Comparison of ENCODE assay signal across 8 cellular contexts in the genomic region with DNA sequence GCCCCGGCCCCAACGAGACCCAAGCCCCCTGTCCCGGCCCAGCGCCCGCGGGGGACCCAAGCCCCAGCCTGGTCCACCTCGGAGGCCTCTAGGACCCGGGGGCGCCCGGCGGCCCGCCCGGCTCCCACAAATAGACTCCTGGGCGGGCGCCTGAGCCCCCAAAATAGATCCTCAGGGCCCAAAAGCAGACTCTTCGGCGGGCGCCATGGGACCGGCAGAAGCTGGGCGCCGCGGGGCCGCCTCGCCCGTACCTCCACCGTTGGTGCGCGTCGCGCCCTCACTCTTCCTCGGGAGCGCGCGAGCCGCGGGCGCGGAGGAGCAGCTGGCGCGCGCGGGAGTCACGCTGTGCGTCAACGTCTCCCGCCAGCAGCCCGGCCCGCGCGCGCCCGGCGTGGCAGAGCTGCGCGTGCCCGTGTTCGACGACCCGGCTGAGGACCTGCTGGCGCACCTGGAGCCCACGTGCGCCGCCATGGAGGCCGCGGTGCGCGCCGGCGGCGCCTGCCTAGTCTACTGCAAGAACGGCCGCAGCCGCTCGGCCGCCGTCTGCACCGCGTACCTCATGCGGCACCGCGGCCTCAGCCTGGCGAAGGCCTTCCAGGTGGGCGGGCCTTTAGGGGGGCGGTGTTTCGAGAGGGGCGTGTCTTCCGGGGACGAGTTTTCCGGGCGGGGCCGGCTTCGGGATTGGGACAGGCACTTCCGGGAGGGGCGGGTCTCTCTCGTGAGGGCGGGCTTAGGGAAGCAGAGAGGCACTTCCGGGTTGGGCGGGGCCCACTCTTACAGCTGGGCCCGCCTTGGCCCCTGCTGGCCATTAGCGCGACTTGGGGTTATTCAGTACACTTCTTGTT. TPM values are rescaled to one million over a fixed set of nuclear protein-coding genes. Genes with fewer than 3 reads are reported as not detected.
DNase-seq lines count a peak whose midpoint lies in the region; ATAC-seq and TF ChIP-seq lines count a peak whose summit lies in the region.

No MANE protein-coding gene starts in this region.

- CTCF ChIA-PET in WTC11 (lab: Charles Lee) = interaction anchor here (0.9 to 1.6 kb wide), 7 partner anchors 19 to 109 kb away, joined by 3 to 15 read pairs (median 3); a partner anchor contains a TSS

- H3K9me3 Mint-ChIP-seq in WTC11 = no peaks in the 10 kb centered on the region

- H3K4me1 Mint-ChIP-seq in WTC11 = peaks cover 33% of the 10 kb centered on the region

- ATAC-seq in GM18907 (IDR thresholded peaks at IDR 0.05; ENCODE audit: unreplicated experiment) (peak; percentile 64), HG03159 (IDR thresholded peaks at IDR 0.05; ENCODE audit: unreplicated experiment) (peak; percentile 63), WTC11 (peak; percentile 77)

- POLR2A ChIA-PET in WTC11 (lab: Charles Lee) = interaction anchor here (1.1 kb wide), 1 partner anchor 26 kb away, joined by 6 read pairs; a partner anchor contains a TSS

- TF ChIP-seq CTCF in WTC11 (IDR thresholded peaks at IDR 0.05) (no peak), cardiac fibroblast (IDR thresholded peaks at IDR 0.05; ENCODE audit: low read depth, low read length) (peak; percentile 32)

- H3K27ac Mint-ChIP-seq in WTC11 = no peak overlapping the region

- peak overlapping the region; percentile 60 to 72 for H3K4me3 ChIP-seq in cardiac fibroblast (replicated peaks in 1 of 2; ENCODE audit: low read depth in 2 of 2, low read length in 2 of 2)

- no peaks in the 10 kb centered on the region for H3K36me3 Mint-ChIP-seq in WTC11

- peak overlapping the region; percentile 76 for H3K4me3 Mint-ChIP-seq in WTC11

- H3K27me3 Mint-ChIP-seq in WTC11 (ENCODE audit: low read depth) = peaks cover 32% of the 10 kb centered on the region

- DNase-seq in AG08396 (ENCODE audit: low spot score) = peak; percentile 97
- DNase-seq in NCI-H2227 treated with DMSO at 0.1 percent for 48 hours (lab: John Stamatoyannopoulos, UW) = peak; percentile 97
- peak; percentile 100 for DNase-seq in WTC11 (ENCODE audit: low spot score)
- peak; percentile 98 to 99 for DNase-seq in cardiac fibroblast (ENCODE audit: low read depth in 2 of 2)
- DNase-seq in iris pigment epithelial cell (ENCODE audit: low read depth) = peak; percentile 99
- peak; percentile 99 to 100 for DNase-seq in stimulated activated CD4-positive, alpha-beta T cell treated with anti-CD3 and anti-CD28 coated beads, Interleukin-12 subunit alpha, Interleukin-12 subunit beta, amount 100 ng/mL, for 24 hours (ENCODE audit: low read depth in 2 of 2)

TF ChIP-seq in WTC11, 78 proteins besides CTCF, POLR2A, EP300 and RAD21 (continues in another document):
- TF ChIP-seq FOXP1 (CRISPR knock-in tag; IDR thresholded peaks at IDR 0.05; ENCODE audit: borderline replicate concordance) (peak; percentile 97), ZNF232 (CRISPR knock-in tag; IDR thresholded peaks at IDR 0.05) (peak; percentile 94), RORB (CRISPR knock-in tag; IDR thresholded peaks at IDR 0.05) (no peak), ETV6 (CRISPR knock-in tag; IDR thresholded peaks at IDR 0.05) (peak; percentile 88), PRRX2 (CRISPR knock-in tag; IDR thresholded peaks at IDR 0.05) (0 out of 2 replicates have a peak, but pooled peaks have one; percentile 45), FOXK1 (CRISPR knock-in tag; IDR thresholded peaks at IDR 0.05) (peak; percentile 80; the same call in 1 of the 2 replicates), TEAD1 (CRISPR knock-in tag; IDR thresholded peaks at IDR 0.05) (peak; percentile 93), NR3C1 (CRISPR knock-in tag; conservative IDR thresholded peaks at IDR 0.05; ENCODE audit: low read depth) (peak; percentile 80), ESRRA (CRISPR knock-in tag; IDR thresholded peaks at IDR 0.05; ENCODE audit: borderline replicate concordance) (peak; percentile 89; the same call in 1 of the 2 replicates), CREM (CRISPR knock-in tag; IDR thresholded peaks at IDR 0.05) (peak; percentile 51; the same call in 1 of the 2 replicates), ZNF219 (CRISPR knock-in tag; IDR thresholded peaks at IDR 0.05; ENCODE audit: borderline replicate concordance) (no peak), CREB1 (CRISPR knock-in tag; IDR thresholded peaks at IDR 0.05) (no peak), MYBL2 (CRISPR knock-in tag; IDR thresholded peaks at IDR 0.05) (peak; percentile 17; the same call in 1 of the 2 replicates)
- TF ChIP-seq, protein P1, sequence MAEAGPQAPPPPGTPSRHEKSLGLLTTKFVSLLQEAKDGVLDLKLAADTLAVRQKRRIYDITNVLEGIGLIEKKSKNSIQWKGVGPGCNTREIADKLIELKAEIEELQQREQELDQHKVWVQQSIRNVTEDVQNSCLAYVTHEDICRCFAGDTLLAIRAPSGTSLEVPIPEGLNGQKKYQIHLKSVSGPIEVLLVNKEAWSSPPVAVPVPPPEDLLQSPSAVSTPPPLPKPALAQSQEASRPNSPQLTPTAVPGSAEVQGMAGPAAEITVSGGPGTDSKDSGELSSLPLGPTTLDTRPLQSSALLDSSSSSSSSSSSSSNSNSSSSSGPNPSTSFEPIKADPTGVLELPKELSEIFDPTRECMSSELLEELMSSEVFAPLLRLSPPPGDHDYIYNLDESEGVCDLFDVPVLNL (CRISPR knock-in tag; IDR thresholded peaks at IDR 0.05; ENCODE audit: borderline replicate concordance, low read depth) = peak; percentile 78; the same call in 1 of the 2 replicates
- TF ChIP-seq, protein P2, sequence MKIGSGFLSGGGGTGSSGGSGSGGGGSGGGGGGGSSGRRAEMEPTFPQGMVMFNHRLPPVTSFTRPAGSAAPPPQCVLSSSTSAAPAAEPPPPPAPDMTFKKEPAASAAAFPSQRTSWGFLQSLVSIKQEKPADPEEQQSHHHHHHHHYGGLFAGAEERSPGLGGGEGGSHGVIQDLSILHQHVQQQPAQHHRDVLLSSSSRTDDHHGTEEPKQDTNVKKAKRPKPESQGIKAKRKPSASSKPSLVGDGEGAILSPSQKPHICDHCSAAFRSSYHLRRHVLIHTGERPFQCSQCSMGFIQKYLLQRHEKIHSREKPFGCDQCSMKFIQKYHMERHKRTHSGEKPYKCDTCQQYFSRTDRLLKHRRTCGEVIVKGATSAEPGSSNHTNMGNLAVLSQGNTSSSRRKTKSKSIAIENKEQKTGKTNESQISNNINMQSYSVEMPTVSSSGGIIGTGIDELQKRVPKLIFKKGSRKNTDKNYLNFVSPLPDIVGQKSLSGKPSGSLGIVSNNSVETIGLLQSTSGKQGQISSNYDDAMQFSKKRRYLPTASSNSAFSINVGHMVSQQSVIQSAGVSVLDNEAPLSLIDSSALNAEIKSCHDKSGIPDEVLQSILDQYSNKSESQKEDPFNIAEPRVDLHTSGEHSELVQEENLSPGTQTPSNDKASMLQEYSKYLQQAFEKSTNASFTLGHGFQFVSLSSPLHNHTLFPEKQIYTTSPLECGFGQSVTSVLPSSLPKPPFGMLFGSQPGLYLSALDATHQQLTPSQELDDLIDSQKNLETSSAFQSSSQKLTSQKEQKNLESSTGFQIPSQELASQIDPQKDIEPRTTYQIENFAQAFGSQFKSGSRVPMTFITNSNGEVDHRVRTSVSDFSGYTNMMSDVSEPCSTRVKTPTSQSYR (CRISPR knock-in tag; IDR thresholded peaks at IDR 0.05) = no peak
- TF ChIP-seq, protein P3, sequence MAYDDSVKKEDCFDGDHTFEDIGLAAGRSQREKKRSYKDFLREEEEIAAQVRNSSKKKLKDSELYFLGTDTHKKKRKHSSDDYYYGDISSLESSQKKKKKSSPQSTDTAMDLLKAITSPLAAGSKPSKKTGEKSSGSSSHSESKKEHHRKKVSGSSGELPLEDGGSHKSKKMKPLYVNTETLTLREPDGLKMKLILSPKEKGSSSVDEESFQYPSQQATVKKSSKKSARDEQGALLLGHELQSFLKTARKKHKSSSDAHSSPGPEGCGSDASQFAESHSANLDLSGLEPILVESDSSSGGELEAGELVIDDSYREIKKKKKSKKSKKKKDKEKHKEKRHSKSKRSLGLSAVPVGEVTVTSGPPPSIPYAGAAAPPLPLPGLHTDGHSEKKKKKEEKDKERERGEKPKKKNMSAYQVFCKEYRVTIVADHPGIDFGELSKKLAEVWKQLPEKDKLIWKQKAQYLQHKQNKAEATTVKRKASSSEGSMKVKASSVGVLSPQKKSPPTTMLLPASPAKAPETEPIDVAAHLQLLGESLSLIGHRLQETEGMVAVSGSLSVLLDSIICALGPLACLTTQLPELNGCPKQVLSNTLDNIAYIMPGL (CRISPR knock-in tag; IDR thresholded peaks at IDR 0.05) = peak; percentile 56; the same call in 1 of the 2 replicates
- TF ChIP-seq, protein P4, sequence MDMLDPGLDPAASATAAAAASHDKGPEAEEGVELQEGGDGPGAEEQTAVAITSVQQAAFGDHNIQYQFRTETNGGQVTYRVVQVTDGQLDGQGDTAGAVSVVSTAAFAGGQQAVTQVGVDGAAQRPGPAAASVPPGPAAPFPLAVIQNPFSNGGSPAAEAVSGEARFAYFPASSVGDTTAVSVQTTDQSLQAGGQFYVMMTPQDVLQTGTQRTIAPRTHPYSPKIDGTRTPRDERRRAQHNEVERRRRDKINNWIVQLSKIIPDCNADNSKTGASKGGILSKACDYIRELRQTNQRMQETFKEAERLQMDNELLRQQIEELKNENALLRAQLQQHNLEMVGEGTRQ (CRISPR knock-in tag; IDR thresholded peaks at IDR 0.05) = peak; percentile 58; the same call in 1 of the 2 replicates
- TF ChIP-seq, protein P5, sequence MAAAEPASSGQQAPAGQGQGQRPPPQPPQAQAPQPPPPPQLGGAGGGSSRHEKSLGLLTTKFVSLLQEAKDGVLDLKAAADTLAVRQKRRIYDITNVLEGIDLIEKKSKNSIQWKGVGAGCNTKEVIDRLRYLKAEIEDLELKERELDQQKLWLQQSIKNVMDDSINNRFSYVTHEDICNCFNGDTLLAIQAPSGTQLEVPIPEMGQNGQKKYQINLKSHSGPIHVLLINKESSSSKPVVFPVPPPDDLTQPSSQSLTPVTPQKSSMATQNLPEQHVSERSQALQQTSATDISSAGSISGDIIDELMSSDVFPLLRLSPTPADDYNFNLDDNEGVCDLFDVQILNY (CRISPR knock-in tag; IDR thresholded peaks at IDR 0.05) = peak; percentile 72; the same call in 1 of the 2 replicates

RNA-seq across cellular contexts. Expression of a gene that starts 0.5 kb away (rescaled TPM):
- 2.2 to 2.3 TPM (median 2.2 TPM) in 3 replicates for total RNA-seq in WTC11 (2021)

RNA-seq across cellular contexts. Expression of a gene that starts 2.9 kb away (rescaled TPM):
- 4.6 to 7.8 TPM (median 5.2 TPM) in 3 replicates for total RNA-seq in WTC11 (2021)

RNA-seq across cellular contexts. Expression of a gene that starts 7.6 kb away (rescaled TPM):
- total RNA-seq in WTC11 (2021) = 18.8 to 20.5 TPM (median 19.4 TPM) in 3 replicates

RNA-seq across cellular contexts. Expression of a gene that starts 25.8 kb away (rescaled TPM):
- 51.4 to 61.3 TPM (median 54.6 TPM) in 3 replicates for total RNA-seq in WTC11 (2021)

Comparison
In these comparisons a context has a peak if more than half of its experiments do, and no peak if none do; other contexts are left out.
1. Peak in every context shown above with its lines: DNase-seq, ATAC-seq and H3K4me3 ChIP-seq.